ENCODE assay signal across 8 cellular contexts in the genomic region with DNA sequence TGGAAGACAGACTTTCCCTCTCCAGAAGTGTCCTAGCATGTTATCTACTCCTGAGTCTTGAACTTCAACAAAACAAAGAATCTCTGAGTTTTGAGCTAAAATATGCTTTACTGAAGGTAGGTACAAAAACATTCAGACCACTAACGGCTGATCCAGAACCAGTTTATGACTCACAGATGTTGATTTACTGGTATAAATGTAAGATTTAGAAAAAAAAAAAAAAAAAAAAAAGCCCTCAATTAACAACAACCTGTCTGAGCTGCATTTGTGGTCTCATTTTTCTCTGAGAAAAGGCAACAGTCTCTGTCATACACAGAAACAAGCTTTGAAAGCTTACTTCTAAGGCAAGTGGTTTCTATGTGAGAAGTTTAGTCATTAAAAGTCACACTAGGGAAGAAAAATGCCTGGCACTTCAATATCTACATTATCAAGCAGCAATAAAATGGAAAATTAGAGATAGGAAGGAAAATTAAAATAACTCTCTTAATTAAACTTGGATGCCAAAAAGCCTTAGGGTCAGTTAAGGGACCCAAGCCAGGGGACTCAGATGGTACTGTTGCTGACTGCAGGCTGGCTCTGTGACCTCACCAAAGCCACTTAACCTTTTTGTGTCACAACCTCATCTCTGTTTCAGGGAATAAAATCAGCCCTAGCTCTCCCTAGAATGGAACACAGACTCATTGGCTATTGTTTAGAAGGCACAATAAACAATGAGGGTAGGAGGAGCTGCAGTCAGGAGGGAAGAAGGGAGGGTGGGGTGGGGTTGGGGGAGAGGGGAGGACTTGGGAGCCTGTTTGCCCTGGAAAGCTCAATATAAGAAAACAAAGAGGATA.
A peak's percentile ranks its signal among the peaks of the same experiment; 100 is the strongest.
DNase-seq lines count a peak whose midpoint lies in the region; ATAC-seq lines count a peak whose summit lies in the region.

No MANE protein-coding gene starts in this region.

- peak; percentile 76 for DNase-seq in activated CD8-positive, alpha-beta memory T cell treated with anti-CD3 and anti-CD28 coated beads for 24 hours
- DNase-seq in activated CD8-positive, alpha-beta memory T cell treated with anti-CD3 and anti-CD28 coated beads, Interleukin-2, amount 50 U/mL, for 48 hours, result no peak
- DNase-seq in activated CD4-positive, alpha-beta memory T cell treated with anti-CD3 and anti-CD28 coated beads for 36 hours, result peak; percentile 53
- peak; percentile 92 for DNase-seq in globus pallidus (ENCODE audit: low spot score)
- DNase-seq in stimulated activated naive CD8-positive, alpha-beta T cell treated with anti-CD3 and anti-CD28 coated beads, Interleukin-15, amount 100 ng/mL, for 72 hours, result peak in 1 of 2 donors; percentile 41
- no peak for DNase-seq in DMS 273 (lab: John Stamatoyannopoulos, UW; ENCODE audit: unreplicated experiment)
- no peak for DNase-seq in NCI-H187 treated with DMSO at 0.1 percent for 48 hours (lab: John Stamatoyannopoulos, UW)

- POLR2A ChIA-PET in activated CD4-positive, alpha-beta memory T cell treated with anti-CD3 and anti-CD28 coated beads for 36 hours (lab: Charles Lee), result interaction anchor here (0.6 to 20.0 kb wide), 30 partner anchors 17 to 487 kb away, joined by 3 to 600 read pairs (median 5); no protein-coding TSS in a partner anchor

- H3K4me3 Mint-ChIP-seq in activated CD4-positive, alpha-beta memory T cell treated with anti-CD3 and anti-CD28 coated beads for 36 hours, result peak overlapping the region; percentile 20
- peak overlapping the region; percentile 68 to 73 for H3K4me3 Mint-ChIP-seq in stimulated activated naive CD8-positive, alpha-beta T cell treated with anti-CD3 and anti-CD28 coated beads, Interleukin-15, amount 100 ng/mL, for 72 hours

- intact Hi-C loops in activated CD4-positive, alpha-beta memory T cell treated with anti-CD3 and anti-CD28 coated beads for 36 hours (cut with micrococcal nuclease), result loop anchor here (1.0 to 5.0 kb wide), 8 partner anchors 26 to 488 kb away; a partner anchor contains a TSS

- no peaks in the 10 kb centered on the region for H3K27me3 Mint-ChIP-seq in activated CD4-positive, alpha-beta memory T cell treated with anti-CD3 and anti-CD28 coated beads for 36 hours
- H3K27me3 Mint-ChIP-seq in stimulated activated naive CD8-positive, alpha-beta T cell treated with anti-CD3 and anti-CD28 coated beads, Interleukin-15, amount 100 ng/mL, for 72 hours, result no peaks in the 10 kb centered on the region

- H3K4me1 Mint-ChIP-seq in activated CD4-positive, alpha-beta memory T cell treated with anti-CD3 and anti-CD28 coated beads for 36 hours (ENCODE audit: low read depth), result peaks cover 68% of the 10 kb centered on the region
- H3K4me1 Mint-ChIP-seq in stimulated activated naive CD8-positive, alpha-beta T cell treated with anti-CD3 and anti-CD28 coated beads, Interleukin-15, amount 100 ng/mL, for 72 hours, result peaks cover 75% of the 10 kb centered on the region

- no peaks in the 10 kb centered on the region for H3K9me3 Mint-ChIP-seq in activated CD4-positive, alpha-beta memory T cell treated with anti-CD3 and anti-CD28 coated beads for 36 hours
- peaks cover 0 to 5% of the 10 kb centered on the region in 2 donors for H3K9me3 Mint-ChIP-seq in stimulated activated naive CD8-positive, alpha-beta T cell treated with anti-CD3 and anti-CD28 coated beads, Interleukin-15, amount 100 ng/mL, for 72 hours

- H3K27ac Mint-ChIP-seq in activated CD4-positive, alpha-beta memory T cell treated with anti-CD3 and anti-CD28 coated beads for 36 hours, result peak overlapping the region; percentile 96
- peak overlapping the region; percentile 95 to 98 for H3K27ac Mint-ChIP-seq in stimulated activated naive CD8-positive, alpha-beta T cell treated with anti-CD3 and anti-CD28 coated beads, Interleukin-15, amount 100 ng/mL, for 72 hours

- ATAC-seq in stimulated activated naive CD8-positive, alpha-beta T cell treated with anti-CD3 and anti-CD28 coated beads, Interleukin-15, amount 100 ng/mL, for 72 hours, result peak; percentile 62
- ATAC-seq in GM19324 (IDR thresholded peaks at IDR 0.05; ENCODE audit: low FRiP score, unreplicated experiment), result no peak

- CTCF ChIA-PET in activated CD4-positive, alpha-beta memory T cell treated with anti-CD3 and anti-CD28 coated beads for 36 hours (lab: Charles Lee), result interaction anchor here (0.6 to 3.8 kb wide), 15 partner anchors 16 to 353 kb away, joined by 3 to 29 read pairs (median 3); no protein-coding TSS in a partner anchor

- H3K36me3 Mint-ChIP-seq in activated CD4-positive, alpha-beta memory T cell treated with anti-CD3 and anti-CD28 coated beads for 36 hours, result peaks cover 12% of the 10 kb centered on the region

Comparison
In these comparisons a context has a peak if more than half of its experiments do, and no peak if none do; other contexts are left out.
1. DNase-seq: peak in activated CD8-positive, alpha-beta memory T cell treated with anti-CD3 and anti-CD28 coated beads for 24 hours (single experiment), activated CD4-positive, alpha-beta memory T cell treated with anti-CD3 and anti-CD28 coated beads for 36 hours (single experiment) and globus pallidus (single experiment); none in activated CD8-positive, alpha-beta memory T cell treated with anti-CD3 and anti-CD28 coated beads, Interleukin-2, amount 50 U/mL, for 48 hours (single experiment), DMS 273 (single experiment) and NCI-H187 treated with DMSO at 0.1 percent for 48 hours (single experiment).